In the genomic region with DNA sequence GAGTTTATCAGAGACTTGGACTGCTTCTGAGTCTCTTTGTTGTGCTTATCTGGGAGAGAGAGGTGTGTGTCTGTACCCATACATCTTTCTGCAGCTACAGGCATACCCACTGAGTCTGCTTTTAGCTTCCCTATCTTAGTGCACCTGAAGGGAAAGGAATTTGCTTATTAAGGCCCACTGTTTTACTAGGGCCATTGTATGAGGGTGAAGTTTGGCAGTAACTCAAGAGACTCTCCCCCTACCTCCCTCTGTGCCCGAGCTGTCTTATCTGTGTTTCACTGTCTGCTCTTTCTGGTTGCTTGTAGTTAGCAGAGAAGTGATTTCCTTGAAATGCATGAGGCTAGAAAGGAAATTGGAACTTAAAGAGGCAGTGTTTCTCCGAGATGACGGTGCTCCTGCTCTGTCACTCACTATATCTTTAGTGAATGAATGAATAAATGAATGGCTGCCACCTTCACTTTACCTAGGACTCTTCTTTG, we compare ENCODE assay signal across 1 cellular context.
TF ChIP-seq lines count a peak whose summit lies in the region.

No MANE protein-coding gene starts in this region.

TF ChIP-seq in K562, 482 proteins besides CTCF, POLR2A, EP300 and RAD21 (continued from another document):
- peak; percentile 92 for TF ChIP-seq NCOR1 (IDR thresholded peaks at IDR 0.05)
- TF ChIP-seq STAT5A (IDR thresholded peaks at IDR 0.05; ENCODE audit: borderline replicate concordance, low read length), result peak; percentile 73
- TF ChIP-seq DPF2 (IDR thresholded peaks at IDR 0.05), result peak; percentile 82
- no peak for TF ChIP-seq ELF4 (CRISPR knock-in tag; IDR thresholded peaks at IDR 0.05)
- no peak; the same call in 1 of the 2 replicates for TF ChIP-seq BCOR (IDR thresholded peaks at IDR 0.05)
- no peak for TF ChIP-seq KAT7 (CRISPR knock-in tag; IDR thresholded peaks at IDR 0.05; ENCODE audit: borderline replicate concordance)
- no peak for TF ChIP-seq SPI1 (IDR thresholded peaks at IDR 0.05; ENCODE audit: borderline replicate concordance, low read depth, low read length)
- TF ChIP-seq U2AF2 (optimal IDR thresholded peaks at IDR 0.05; ENCODE audit: low read depth, low read length), result no peak
- no peak for TF ChIP-seq PCBP2 (IDR thresholded peaks at IDR 0.05; ENCODE audit: low read depth, low read length, poor library complexity, severe bottlenecking)
- no peak for TF ChIP-seq ATF1 (CRISPR knock-in tag; IDR thresholded peaks at IDR 0.05)
- no peak for TF ChIP-seq ATF1 (tag; IDR thresholded peaks at IDR 0.05)
- TF ChIP-seq ZNF24 (IDR thresholded peaks at IDR 0.05), result peak; percentile 65; the same call in 1 of the 2 replicates
- peak; percentile 77; the same call in 1 of the 2 replicates for TF ChIP-seq CC2D1A (IDR thresholded peaks at IDR 0.05)
- peak; percentile 48; the same call in 1 of the 2 replicates for TF ChIP-seq FOXM1 (IDR thresholded peaks at IDR 0.05; ENCODE audit: low read depth)
- no peak for TF ChIP-seq FOXM1 (CRISPR knock-in tag; IDR thresholded peaks at IDR 0.05; ENCODE audit: low read depth)
- TF ChIP-seq HDAC3 (IDR thresholded peaks at IDR 0.05; ENCODE audit: borderline replicate concordance, partially characterized antibody), result peak; percentile 60
- no peak for TF ChIP-seq FIP1L1 (IDR thresholded peaks at IDR 0.05; ENCODE audit: low read depth, low read length, poor library complexity, severe bottlenecking)
- TF ChIP-seq ZKSCAN8 (CRISPR knock-in tag; IDR thresholded peaks at IDR 0.05), result no peak
- TF ChIP-seq RNF2 (IDR thresholded peaks at IDR 0.05), result 0 out of 2 replicates have a peak, but pooled peaks have one; percentile 34
- TF ChIP-seq PHB (CRISPR knock-in tag; IDR thresholded peaks at IDR 0.05), result no peak
- no peak for TF ChIP-seq PTTG1 (tag; IDR thresholded peaks at IDR 0.05; ENCODE audit: low read depth)
- TF ChIP-seq, protein P1, sequence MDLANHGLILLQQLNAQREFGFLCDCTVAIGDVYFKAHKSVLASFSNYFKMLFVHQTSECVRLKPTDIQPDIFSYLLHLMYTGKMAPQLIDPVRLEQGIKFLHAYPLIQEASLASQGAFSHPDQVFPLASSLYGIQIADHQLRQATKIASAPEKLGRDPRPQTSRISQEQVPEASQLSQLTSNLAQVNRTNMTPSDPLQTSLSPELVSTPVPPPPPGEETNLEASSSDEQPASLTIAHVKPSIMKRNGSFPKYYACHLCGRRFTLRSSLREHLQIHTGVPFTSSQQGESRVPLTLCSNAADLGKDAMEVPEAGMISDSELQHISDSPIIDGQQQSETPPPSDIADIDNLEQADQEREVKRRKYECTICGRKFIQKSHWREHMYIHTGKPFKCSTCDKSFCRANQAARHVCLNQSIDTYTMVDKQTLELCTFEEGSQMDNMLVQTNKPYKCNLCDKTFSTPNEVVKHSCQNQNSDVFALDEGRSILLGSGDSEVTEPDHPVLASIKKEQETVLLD (IDR thresholded peaks at IDR 0.05), result 0 out of 2 replicates have a peak, but pooled peaks have one; percentile 32
- no peak; the same call in 1 of the 2 replicates for TF ChIP-seq LEF1 (IDR thresholded peaks at IDR 0.05)
- TF ChIP-seq ZNF76 (CRISPR knock-in tag; IDR thresholded peaks at IDR 0.05; ENCODE audit: borderline replicate concordance), result no peak
- no peak for TF ChIP-seq SFPQ (IDR thresholded peaks at IDR 0.05; ENCODE audit: low read depth, low read length)
- TF ChIP-seq TRIM24 (IDR thresholded peaks at IDR 0.05), result peak; percentile 55 to 62; a peak in 2 of 4 replicates
- TF ChIP-seq ZNF511 (CRISPR knock-in tag; IDR thresholded peaks at IDR 0.05), result no peak
